ENCODE assay signal across 8 cellular contexts in the genomic region with DNA sequence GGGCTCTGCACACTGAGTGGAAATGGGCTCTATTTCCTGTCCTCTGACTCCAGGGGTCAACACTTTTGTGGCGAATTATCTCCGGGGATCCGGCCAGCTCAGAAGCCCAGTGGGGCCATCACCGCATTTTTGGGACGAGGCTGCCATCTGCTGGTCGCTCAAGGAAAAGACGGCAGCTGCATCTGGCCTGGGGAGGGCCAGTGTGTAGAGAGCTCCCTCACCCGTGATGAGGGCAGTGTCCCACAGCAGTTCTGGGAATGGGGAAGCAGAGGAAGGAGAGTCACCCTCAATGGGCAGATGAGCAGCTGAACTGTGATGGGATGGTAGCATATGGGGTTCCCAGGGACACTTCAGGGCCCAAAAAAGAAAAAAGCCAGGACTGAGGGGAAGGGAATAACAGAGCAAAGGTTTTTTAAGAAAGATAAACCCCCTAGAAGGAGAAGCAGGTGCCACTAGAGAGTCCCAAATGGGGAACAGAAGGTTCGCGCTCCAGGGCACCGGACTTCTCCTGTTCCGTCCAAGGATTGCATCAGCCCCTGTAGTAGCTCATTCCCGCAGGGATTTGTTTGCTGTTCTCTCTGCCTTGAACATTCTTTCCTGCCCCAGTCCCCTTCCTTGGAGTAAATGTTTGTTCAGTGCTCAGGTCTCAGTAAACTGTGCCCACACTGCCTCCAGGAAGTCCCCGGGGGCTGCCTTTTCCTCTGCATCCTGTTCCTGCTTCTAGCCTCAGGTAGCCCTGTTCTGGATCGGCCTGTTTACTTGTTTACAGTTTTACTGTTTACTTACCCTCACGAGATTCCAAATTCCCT. TPM values are rescaled to one million over a fixed set of nuclear protein-coding genes. Genes with fewer than 3 reads are reported as not detected.
DNase-seq lines count a peak whose midpoint lies in the region; ATAC-seq and TF ChIP-seq lines count a peak whose summit lies in the region.

No MANE protein-coding gene starts in this region.

- peak; percentile 70 for ATAC-seq in GM21526 (IDR thresholded peaks at IDR 0.05; ENCODE audit: low FRiP score, unreplicated experiment)

- H3K27ac Mint-ChIP-seq in Caco-2 (ENCODE audit: unreplicated experiment): peak overlapping the region; percentile 81
- H3K27ac Mint-ChIP-seq in activated naive CD4-positive, alpha-beta T cell treated with anti-CD3 and anti-CD28 coated beads for 36 hours: peak overlapping the region; percentile 61
- H3K27ac Mint-ChIP-seq in osteocyte (ENCODE audit: unreplicated experiment): peak overlapping the region; percentile 81

- no peaks in the 10 kb centered on the region for H3K27me3 Mint-ChIP-seq in Caco-2 (ENCODE audit: insufficient read depth, unreplicated experiment)
- H3K27me3 Mint-ChIP-seq in activated naive CD4-positive, alpha-beta T cell treated with anti-CD3 and anti-CD28 coated beads for 36 hours (ENCODE audit: low read depth): peaks cover 13% of the 10 kb centered on the region
- peaks cover 4% of the 10 kb centered on the region for H3K27me3 Mint-ChIP-seq in osteocyte (ENCODE audit: unreplicated experiment)

- in situ Hi-C loops in SK-MEL-5 (cut with HindIII; ENCODE audit: low pct_unique_long_range_greater_than_20kb, low sequenced_read_pairs): no loop called here

- H3K4me3 ChIP-seq in Caco-2 (ENCODE audit: low read depth, low read length) (peak overlapping the region; percentile 5; the same call in 1 of the 2 replicates), tibial artery (no peak overlapping the region)

- TSS peak; percentile 55 for BruUV-seq in Caco-2 (replicated peaks; lab: Mats Ljungman, UMichigan)

- peak; percentile 82 to 91 for TF ChIP-seq CTCF in Caco-2 (IDR thresholded peaks at IDR 0.05; ENCODE audit: insufficient read depth in 1 of 2, low read depth in 1 of 2, low read length in 1 of 2, severe bottlenecking in 1 of 2, unreplicated experiment in 1 of 2)
- TF ChIP-seq CTCF in osteocyte (IDR thresholded peaks at IDR 0.05): peak; percentile 95
- peak; percentile 76 to 79 for TF ChIP-seq CTCF in tibial artery (IDR thresholded peaks at IDR 0.05)

- intact Hi-C loops in Caco-2 (cut with micrococcal nuclease; ENCODE audit: unreplicated experiment) (loop anchor here (1.0 to 10.0 kb wide), 6 partner anchors 123 to 1310 kb away; no protein-coding TSS in a partner anchor), tibial artery (cut with DNase I; ENCODE audit: low total_unique reads) (loop anchor here (5.0 kb wide), 1 partner anchor 1128 kb away; no protein-coding TSS in a partner anchor)
- intact Hi-C loops in activated naive CD4-positive, alpha-beta T cell treated with anti-CD3 and anti-CD28 coated beads for 36 hours (cut with micrococcal nuclease): loop anchor here (1.0 to 10.0 kb wide), 3 partner anchors 465 to 1610 kb away; no protein-coding TSS in a partner anchor

- TF ChIP-seq RAD21 in Ishikawa (IDR thresholded peaks at IDR 0.05; ENCODE audit: low read depth): peak; percentile 93

- H3K4me3 Mint-ChIP-seq in Caco-2 (ENCODE audit: unreplicated experiment) (peak overlapping the region; percentile 68), osteocyte (ENCODE audit: unreplicated experiment) (peak overlapping the region; percentile 36)
- H3K4me3 Mint-ChIP-seq in activated naive CD4-positive, alpha-beta T cell treated with anti-CD3 and anti-CD28 coated beads for 36 hours: no peak overlapping the region

- H3K36me3 Mint-ChIP-seq in Caco-2 (ENCODE audit: insufficient read depth, unreplicated experiment) (no peaks in the 10 kb centered on the region), osteocyte (ENCODE audit: unreplicated experiment) (no peaks in the 10 kb centered on the region)
- no peaks in the 10 kb centered on the region for H3K36me3 Mint-ChIP-seq in activated naive CD4-positive, alpha-beta T cell treated with anti-CD3 and anti-CD28 coated beads for 36 hours (ENCODE audit: low read depth)

- H3K4me1 Mint-ChIP-seq in Caco-2 (ENCODE audit: low read depth, unreplicated experiment): peaks cover 16% of the 10 kb centered on the region
- peaks cover 4% of the 10 kb centered on the region for H3K4me1 Mint-ChIP-seq in activated naive CD4-positive, alpha-beta T cell treated with anti-CD3 and anti-CD28 coated beads for 36 hours (ENCODE audit: low read depth)
- peaks cover 15% of the 10 kb centered on the region for H3K4me1 Mint-ChIP-seq in osteocyte (ENCODE audit: unreplicated experiment)

- no peak overlapping the region for H3K27ac ChIP-seq in tibial artery

- CTCF ChIA-PET in Caco-2 (lab: Charles Lee): interaction anchor here (0.5 to 1.8 kb wide), 25 partner anchors 10 to 1311 kb away, joined by 3 to 15 read pairs (median 4); partner anchors contain the start of genes DNAJA2 and NETO2
- CTCF ChIA-PET in activated naive CD4-positive, alpha-beta T cell treated with anti-CD3 and anti-CD28 coated beads for 36 hours (lab: Charles Lee): interaction anchor here (0.6 to 3.5 kb wide), 25 partner anchors 8 to 1217 kb away, joined by 3 to 24 read pairs (median 3); partner anchors contain the start of gene NETO2

- H3K9me3 Mint-ChIP-seq in Caco-2 (ENCODE audit: unreplicated experiment) (no peaks in the 10 kb centered on the region), osteocyte (ENCODE audit: unreplicated experiment) (no peaks in the 10 kb centered on the region)
- H3K9me3 Mint-ChIP-seq in activated naive CD4-positive, alpha-beta T cell treated with anti-CD3 and anti-CD28 coated beads for 36 hours: no peaks in the 10 kb centered on the region

- H3K27me3 ChIP-seq in Caco-2 (replicated peaks; ENCODE audit: control insufficient read depth, insufficient read depth, low read length): no peaks in the 10 kb centered on the region
- H3K27me3 ChIP-seq in tibial artery: peaks cover 0 to 2% of the 10 kb centered on the region in 2 donors

- POLR2A ChIA-PET in Caco-2 (lab: Charles Lee): interaction anchor here (0.5 to 1.1 kb wide), 2 partner anchors 1023 to 1128 kb away, joined by 3 to 6 read pairs; no protein-coding TSS in a partner anchor

- H3K36me3 ChIP-seq in Caco-2 (ENCODE audit: control insufficient read depth, insufficient read depth, low read length) (no peaks in the 10 kb centered on the region), tibial artery (no peaks in the 10 kb centered on the region)

- H3K4me1 ChIP-seq in Caco-2 (peaks cover 12% of the 10 kb centered on the region), tibial artery (peaks cover 0 to 4% (median 2%) of the 10 kb centered on the region in 4 donors)

- DNase-seq in Caco-2: peak; percentile 78 to 86
- DNase-seq in SK-MEL-5 (ENCODE audit: low read depth, low spot score): peak; percentile 82
- peak; percentile 78 for DNase-seq in activated naive CD4-positive, alpha-beta T cell treated with anti-CD3 and anti-CD28 coated beads for 36 hours
- DNase-seq in globus pallidus (ENCODE audit: low spot score): peak; percentile 57
- DNase-seq in osteocyte (ENCODE audit: extremely low spot score, unreplicated experiment): peak; percentile 91
- DNase-seq in tibial artery: peak; percentile 64 to 84

- TF ChIP-seq EP300 in Ishikawa (IDR thresholded peaks at IDR 0.05; ENCODE audit: borderline replicate concordance): no peak

- H3K9me3 ChIP-seq in Caco-2 (no peaks in the 10 kb centered on the region), tibial artery (no peaks in the 10 kb centered on the region)

TF ChIP-seq in Ishikawa, 13 proteins besides CTCF, POLR2A, EP300 and RAD21:
- TF ChIP-seq ZBTB7A (IDR thresholded peaks at IDR 0.05; ENCODE audit: low read depth): no peak
- TF ChIP-seq, protein P1, sequence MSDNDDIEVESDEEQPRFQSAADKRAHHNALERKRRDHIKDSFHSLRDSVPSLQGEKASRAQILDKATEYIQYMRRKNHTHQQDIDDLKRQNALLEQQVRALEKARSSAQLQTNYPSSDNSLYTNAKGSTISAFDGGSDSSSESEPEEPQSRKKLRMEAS (IDR thresholded peaks at IDR 0.05): no peak
- 0 out of 2 replicates have a peak, but pooled peaks have one; percentile 18 for TF ChIP-seq TEAD4 (IDR thresholded peaks at IDR 0.05)
- no peak for TF ChIP-seq TAF1 (IDR thresholded peaks at IDR 0.05; ENCODE audit: low read depth)

RNA-seq across cellular contexts. Expression of gene ABCC12, which starts 9.3 kb away (rescaled TPM):
- total RNA-seq in Caco-2 (2022): not detected in 2 replicates
- total RNA-seq in SK-MEL-5 (2014; rRNA removed; shearing (Covaris generic)): not detected in 2 replicates
- polyA plus RNA-seq in SK-MEL-5 (2015; cell fraction: cytosol; rRNA removed): not detected in 2 replicates
- polyA plus RNA-seq in SK-MEL-5 (2015; cell fraction: nucleus; rRNA removed): 1.3 TPM in 1 of 2 replicates, not detected in the other
- total RNA-seq in activated naive CD4-positive, alpha-beta T cell treated with anti-CD3 and anti-CD28 coated beads for 36 hours: not detected
- not detected in 2 replicates for total RNA-seq in osteocyte
